In the genomic region with DNA sequence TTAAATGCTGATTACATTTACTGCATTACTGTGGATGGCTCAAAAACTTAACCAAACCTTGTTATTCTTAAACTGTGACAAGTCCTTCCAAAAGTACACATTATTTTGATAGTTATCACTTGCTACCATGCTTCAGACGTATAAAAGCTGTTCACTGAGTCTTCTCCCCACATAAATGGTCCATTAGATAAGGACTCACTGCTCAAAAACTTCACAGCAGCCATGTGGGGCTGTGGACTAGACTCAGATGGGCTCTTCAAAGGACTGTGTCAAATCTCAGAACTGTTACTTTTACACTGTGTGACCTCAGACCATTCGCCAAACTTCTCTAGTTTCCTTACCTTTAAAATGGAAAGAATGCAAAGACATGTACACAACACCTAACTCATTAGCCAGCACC, we compare ENCODE assay signal across 1 cellular context.
A peak's percentile ranks its signal among the peaks of the same experiment; 100 is the strongest.
TF ChIP-seq lines count a peak whose summit lies in the region.

No MANE protein-coding gene starts in this region.

TF ChIP-seq in K562, 482 proteins besides CTCF, POLR2A, EP300 and RAD21 (continued from another document):
- TF ChIP-seq MXI1 (IDR thresholded peaks at IDR 0.05; ENCODE audit: low read depth, low read length), result no peak
- TF ChIP-seq TEAD1 (CRISPR knock-in tag; IDR thresholded peaks at IDR 0.05), result no peak
- TF ChIP-seq SRSF1 (IDR thresholded peaks at IDR 0.05; ENCODE audit: low read depth, low read length), result no peak
- peak; percentile 90 for TF ChIP-seq CBFA2T3 (IDR thresholded peaks at IDR 0.05)
- no peak for TF ChIP-seq DLX4 (CRISPR knock-in tag; IDR thresholded peaks at IDR 0.05)
- no peak for TF ChIP-seq SIX5 (IDR thresholded peaks at IDR 0.05; ENCODE audit: borderline replicate concordance in 1 of 2, insufficient read depth in 1 of 2, low read depth in 1 of 2, low read length in 2 of 2)
- TF ChIP-seq SMARCA4 (IDR thresholded peaks at IDR 0.05), result peak; percentile 60; the same call in 1 of the 2 replicates
- no peak for TF ChIP-seq AFF1 (IDR thresholded peaks at IDR 0.05; ENCODE audit: low read depth in 1 of 2, partially characterized antibody in 2 of 2)
- TF ChIP-seq SAFB (IDR thresholded peaks at IDR 0.05; ENCODE audit: borderline replicate concordance, low read depth, low read length), result no peak
- TF ChIP-seq HLTF (IDR thresholded peaks at IDR 0.05), result no peak
- TF ChIP-seq KDM1A (IDR thresholded peaks at IDR 0.05), result peak in 1 of 2 experiments; percentile 64; a peak in 3 of 4 replicates
- TF ChIP-seq CLOCK (CRISPR knock-in tag; IDR thresholded peaks at IDR 0.05; ENCODE audit: borderline replicate concordance), result no peak
- peak; percentile 27 for TF ChIP-seq DACH1 (IDR thresholded peaks at IDR 0.05; ENCODE audit: partially characterized antibody)
- no peak for TF ChIP-seq SMAD2 (IDR thresholded peaks at IDR 0.05; ENCODE audit: low read depth, low read length)
- TF ChIP-seq ZEB2 (IDR thresholded peaks at IDR 0.05), result no peak
- no peak for TF ChIP-seq FOXA1 (IDR thresholded peaks at IDR 0.05; ENCODE audit: borderline replicate concordance)
- no peak for TF ChIP-seq RFX7 (CRISPR knock-in tag; IDR thresholded peaks at IDR 0.05)
- TF ChIP-seq ATF6 (CRISPR knock-in tag; IDR thresholded peaks at IDR 0.05), result no peak
- no peak for TF ChIP-seq NR2C2 (CRISPR knock-in tag; IDR thresholded peaks at IDR 0.05)
- no peak for TF ChIP-seq NR2C2 (tag; IDR thresholded peaks at IDR 0.05)
- no peak for TF ChIP-seq NFE2L1 (tag; IDR thresholded peaks at IDR 0.05; ENCODE audit: borderline replicate concordance, low read depth)
- TF ChIP-seq JUND (IDR thresholded peaks at IDR 0.05; ENCODE audit: borderline replicate concordance, low read depth, low read length), result 0 out of 2 replicates have a peak, but pooled peaks have one; percentile 10
- no peak; the same call in 2 of the 3 replicates for TF ChIP-seq JUND (tag; IDR thresholded peaks at IDR 0.05; ENCODE audit: borderline replicate concordance, low read depth, low read length)
- TF ChIP-seq YY1 (IDR thresholded peaks at IDR 0.05; ENCODE audit: borderline replicate concordance in 1 of 3, control insufficient read depth in 1 of 3, extremely low read depth in 1 of 3, insufficient read depth in 3 of 3, insufficient read length in 1 of 3, insufficient replicate concordance in 2 of 3, low read depth in 1 of 3, low read length in 2 of 3), result no peak
- TF ChIP-seq IFI16 (CRISPR knock-in tag; IDR thresholded peaks at IDR 0.05), result no peak
- TF ChIP-seq HNRNPL (IDR thresholded peaks at IDR 0.05; ENCODE audit: low read depth, low read length), result no peak
- TF ChIP-seq MTF1 (CRISPR knock-in tag; IDR thresholded peaks at IDR 0.05; ENCODE audit: borderline replicate concordance), result no peak
- TF ChIP-seq GATA2 (CRISPR knock-in tag; IDR thresholded peaks at IDR 0.05), result peak; percentile 79
- TF ChIP-seq ZNF764 (CRISPR knock-in tag; IDR thresholded peaks at IDR 0.05; ENCODE audit: low read depth), result no peak
- TF ChIP-seq RUNX1 (IDR thresholded peaks at IDR 0.05; ENCODE audit: low read depth), result no peak
- no peak for TF ChIP-seq ZNF583 (CRISPR knock-in tag; IDR thresholded peaks at IDR 0.05)
